9 cellular contexts compared by ENCODE assay signal in the genomic region with DNA sequence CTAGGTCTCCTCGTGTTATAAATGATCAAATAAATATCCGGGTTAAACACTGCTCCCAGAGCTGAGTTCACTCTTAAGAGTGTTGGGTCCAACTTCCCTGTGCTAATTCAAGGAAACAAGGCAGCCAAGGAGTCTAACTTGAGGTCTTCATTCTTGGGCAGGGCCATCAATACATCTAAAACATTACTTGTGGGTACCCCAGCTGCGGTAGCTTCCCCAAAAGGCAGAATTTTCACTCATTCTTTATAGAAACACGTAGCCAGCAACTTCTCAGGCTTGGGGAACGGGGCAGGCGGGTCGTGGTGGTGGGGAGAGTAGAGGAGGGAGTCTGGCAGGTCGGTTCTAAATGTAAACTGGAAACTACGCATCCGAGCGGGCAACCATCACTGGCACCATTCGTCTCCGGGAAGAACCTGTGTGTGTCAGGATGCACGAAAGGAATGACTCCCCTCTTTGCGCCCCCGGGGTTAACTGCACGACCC. TPM values are rescaled to one million over a fixed set of nuclear protein-coding genes. Genes with fewer than 3 reads are reported as not detected.
DNase-seq lines count a peak whose midpoint lies in the region; ATAC-seq, FAIRE-seq and TF ChIP-seq lines count a peak whose summit lies in the region.
"Had no signal": no experiment of that assay in that cellular context is flagged by ENCODE, and none has a peak within 500 bp of the region (broad histone marks: within the 10 kb centered on the region; RNA-seq: fewer than 3 reads in every experiment).

No MANE protein-coding gene starts in this region.

- ATAC-seq in left colon (peak; percentile 43), GM21390 (IDR thresholded peaks at IDR 0.05; ENCODE audit: unreplicated experiment) (no peak)

- H3K4me2 ChIP-seq in OCI-LY7 (ENCODE audit: low read length), result peak overlapping the region; percentile 98

- intact Hi-C loops in OCI-LY7 (cut with micrococcal nuclease; ENCODE audit: unreplicated experiment) (loop anchor here (2.0 kb wide), 1 partner anchor 46 kb away; no protein-coding TSS in a partner anchor), left colon (cut with DNase I, micrococcal nuclease) (no loop called here)

- no peak for FAIRE-seq in bronchial epithelial cell (lab: Jason Lieb, UNC)
- no peak for FAIRE-seq in urothelium cell line (lab: Jason Lieb, UNC)
- FAIRE-seq: colon had no signal

- H3K79me2 ChIP-seq in OCI-LY7 (ENCODE audit: insufficient read depth, low read depth, low read length), result peaks cover 38% of the 10 kb centered on the region

- H3K9me2 ChIP-seq in OCI-LY7 (ENCODE audit: insufficient read depth, low read length), result no peaks in the 10 kb centered on the region

- H3K27ac ChIP-seq in OCI-LY7 (ENCODE audit: low read depth, low read length, poor library complexity, severe bottlenecking) (peak overlapping the region; percentile 79), substantia nigra (ENCODE audit: low read depth, low read length, poor library complexity, severe bottlenecking) (peak overlapping the region; percentile 89)

- H3K9me3 ChIP-seq in OCI-LY7 (ENCODE audit: low read length), result no peaks in the 10 kb centered on the region

- H3K36me3 ChIP-seq in OCI-LY7 (ENCODE audit: insufficient read depth, low read length), result peaks cover 6% of the 10 kb centered on the region
- no peaks in the 10 kb centered on the region for H3K36me3 ChIP-seq in bronchial epithelial cell (ENCODE audit: control insufficient read depth, insufficient read depth, low read length)

- peaks cover 20% of the 10 kb centered on the region for H4K20me1 ChIP-seq in OCI-LY7 (ENCODE audit: insufficient read depth, low read length)

- peaks cover 64% of the 10 kb centered on the region for H3K4me1 ChIP-seq in OCI-LY7 (ENCODE audit: insufficient read depth, low read length, poor library complexity, severe bottlenecking)

- peak overlapping the region; percentile 40; the same call in 1 of the 2 replicates for H2AFZ ChIP-seq in OCI-LY7 (ENCODE audit: low read length)

- TF ChIP-seq CTCF in OCI-LY7 (conservative IDR thresholded peaks at IDR 0.05; ENCODE audit: low read length) (no peak), bronchial epithelial cell (IDR thresholded peaks at IDR 0.05; ENCODE audit: insufficient read depth, low read length, severe bottlenecking) (no peak)

- H3K4me3 ChIP-seq in OCI-LY7 (ENCODE audit: low read depth, low read length, poor library complexity, severe bottlenecking), result peak overlapping the region; percentile 99
- H3K4me3 ChIP-seq in bronchial epithelial cell (ENCODE audit: low read depth, low read length), result peak overlapping the region; percentile 88

- TSS peak; percentile 95 for BruUV-seq in OCI-LY7 (replicated peaks; lab: Mats Ljungman, UMichigan)

- DNase-seq in activated T-cell treated with anti-CD3 and anti-CD28 coated beads for 24 hours (ENCODE audit: low read depth) (peak; percentile 10), activated T-cell treated with anti-CD3 and anti-CD28 coated beads for 4 hours (no peak), OCI-LY7 (ENCODE audit: low spot score) (peak; percentile 41), bronchial epithelial cell (ENCODE audit: low read depth) (no peak), left colon (no peak), substantia nigra (lab: John Stamatoyannopoulos, UW) (peak in 12 of 49 donors; percentile 16 to 57 (median 52)), urothelium cell line (ENCODE audit: low spot score) (no peak)

- CTCF ChIA-PET in OCI-LY7 (lab: Charles Lee; ENCODE audit: unreplicated experiment), result no interaction called here

- POLR2A ChIA-PET in OCI-LY7 (lab: Charles Lee), result interaction anchor here (2.1 kb wide), 1 partner anchor 11 kb away, joined by 5 read pairs; no protein-coding TSS in a partner anchor

- no peaks in the 10 kb centered on the region for H3K27me3 ChIP-seq in bronchial epithelial cell (ENCODE audit: control insufficient read depth, insufficient read depth, low read length)

RNA-seq across cellular contexts. Expression of a gene that starts 0.7 kb away (rescaled TPM):
- 113 and 121 TPM in 2 replicates for total RNA-seq in OCI-LY7 (2014; rRNA removed; shearing (Covaris generic))
- total RNA-seq in OCI-LY7 (2022), result 120 and 126 TPM in 2 replicates
- 181 and 225 TPM in 2 replicates for total RNA-seq in bronchial epithelial cell
- total RNA-seq in left colon, result 10 to 100 TPM; 69.1 to 79.0 TPM

RNA-seq across cellular contexts. Expression of a gene that starts 53.7 kb away (rescaled TPM):
- total RNA-seq in OCI-LY7 (2014; rRNA removed; shearing (Covaris generic)), result 0.28 and 0.57 TPM in 2 replicates
- total RNA-seq in OCI-LY7 (2022) (0.22 and 0.30 TPM in 2 replicates), bronchial epithelial cell (0.26 and 0.38 TPM in 2 replicates), left colon (1 to 10 TPM; 1.1 to 5.2 TPM)

Comparison
In these comparisons a context has a peak if more than half of its experiments do, and no peak if none do; other contexts are left out.
1. DNase-seq: peak in activated T-cell treated with anti-CD3 and anti-CD28 coated beads for 24 hours (single experiment) and OCI-LY7 (single experiment); none in activated T-cell treated with anti-CD3 and anti-CD28 coated beads for 4 hours (single experiment), bronchial epithelial cell (single experiment), left colon (0 of 2) and urothelium cell line (single experiment).